Comparison of ENCODE assay signal across 8 cellular contexts in genomic region chr9:129131300-129132145, GRCh38. TPM values are rescaled to one million over a fixed set of nuclear protein-coding genes. Genes with fewer than 3 reads are reported as not detected.
DNase-seq lines count a peak whose midpoint lies in the region; ATAC-seq and TF ChIP-seq lines count a peak whose summit lies in the region.

No MANE protein-coding gene starts in this region.

- intact Hi-C loops in adrenal gland (cut with DNase I), result loop anchor here in 1 of 2 donors (10.0 kb wide), 1 partner anchor 603 kb away; no protein-coding TSS in a partner anchor
- intact Hi-C loops in gastrocnemius medialis (cut with DNase I; ENCODE audit: low total_unique reads), result no loop called here

- TF ChIP-seq POLR2A in adrenal gland (IDR thresholded peaks at IDR 0.05) (no peak), gastrocnemius medialis (IDR thresholded peaks at IDR 0.05) (no peak)

- H3K27ac ChIP-seq in adrenal gland (no peak overlapping the region), right atrium auricular region (no peak overlapping the region), gastrocnemius medialis (no peak overlapping the region)

- TF ChIP-seq CTCF in LNCAP (IDR thresholded peaks at IDR 0.05) (peak; percentile 99), adrenal gland (IDR thresholded peaks at IDR 0.05) (peak; percentile 95 to 99 (median 96)), right atrium auricular region (IDR thresholded peaks at IDR 0.05) (peak; percentile 95 to 98), gastrocnemius medialis (IDR thresholded peaks at IDR 0.05 in 4 of 5, conservative IDR thresholded peaks at IDR 0.05 in 1 of 5) (peak; percentile 95 to 98 (median 96))

- no peaks in the 10 kb centered on the region for H3K27me3 Mint-ChIP-seq in T-helper 2 cell treated with Interferon-gamma antibody and Interleukin-4, amounts not matched to agents 5 μg/mL and 100 μg/mL, for 36 hours (ENCODE audit: low read depth)

- H3K4me1 Mint-ChIP-seq in T-helper 2 cell treated with Interferon-gamma antibody and Interleukin-4, amounts not matched to agents 5 μg/mL and 100 μg/mL, for 36 hours (ENCODE audit: low read depth), result peaks cover 6% of the 10 kb centered on the region

- H3K4me3 Mint-ChIP-seq in T-helper 2 cell treated with Interferon-gamma antibody and Interleukin-4, amounts not matched to agents 5 μg/mL and 100 μg/mL, for 36 hours, result no peak overlapping the region

- H3K4me1 ChIP-seq in adrenal gland (replicated peaks in 1 of 2) (peaks cover 0 to 7% of the 10 kb centered on the region in 2 donors), right atrium auricular region (peaks cover 0 to 15% of the 10 kb centered on the region in 2 donors), gastrocnemius medialis (peaks cover 0 to 8% of the 10 kb centered on the region in 2 donors)

- in situ Hi-C loops in gastrocnemius medialis (cut with MboI; ENCODE audit: low sequenced_read_pairs in 4 of 4), result loop anchor here (5.0 to 25.0 kb wide), 6 partner anchors 356 to 663 kb away; no protein-coding TSS in a partner anchor

- peak; percentile 43 for DNase-seq in NCI-H748 (lab: John Stamatoyannopoulos, UW; ENCODE audit: unreplicated experiment)
- no peak for DNase-seq in NCI-H748 treated with DMSO at 0.1 percent for 48 hours (lab: John Stamatoyannopoulos, UW)
- peak; percentile 73 for DNase-seq in T-helper 2 cell treated with Interferon-gamma antibody and Interleukin-4, amounts not matched to agents 5 μg/mL and 100 μg/mL, for 36 hours (ENCODE audit: low spot score)
- peak; percentile 73 to 93 (median 84) for DNase-seq in adrenal gland
- DNase-seq in right atrium auricular region (ENCODE audit: low spot score), result peak; percentile 82
- peak; percentile 45 to 65 for DNase-seq in gastrocnemius medialis
- DNase-seq in NCI-H446 treated with DMSO at 0.1 percent for 48 hours (lab: John Stamatoyannopoulos, UW), result no peak

- H3K27me3 ChIP-seq in adrenal gland (no peaks in the 10 kb centered on the region), right atrium auricular region (no peaks in the 10 kb centered on the region), gastrocnemius medialis (no peaks in the 10 kb centered on the region)

- WGBS in adrenal gland, 4 donors, result 36 to 41% (median 38%) methylated on average over 10 to 13 of the region's 13 CpGs

- peak; percentile 68 to 83 for ATAC-seq in gastrocnemius medialis

- H3K4me3 ChIP-seq in adrenal gland, result no peak overlapping the region
- H3K4me3 ChIP-seq in right atrium auricular region, result no peak overlapping the region
- no peak overlapping the region for H3K4me3 ChIP-seq in gastrocnemius medialis

- H3K36me3 ChIP-seq in adrenal gland (replicated peaks in 1 of 2) (peaks cover 0 to 39% of the 10 kb centered on the region in 2 donors), right atrium auricular region (peaks cover 35% of the 10 kb centered on the region), gastrocnemius medialis (peaks cover 0 to 41% of the 10 kb centered on the region in 2 donors)

- no peaks in the 10 kb centered on the region for H3K9me3 ChIP-seq in adrenal gland (replicated peaks in 1 of 3)
- H3K9me3 ChIP-seq in right atrium auricular region, result no peaks in the 10 kb centered on the region
- no peaks in the 10 kb centered on the region for H3K9me3 ChIP-seq in gastrocnemius medialis

- no peak overlapping the region for H3K27ac Mint-ChIP-seq in T-helper 2 cell treated with Interferon-gamma antibody and Interleukin-4, amounts not matched to agents 5 μg/mL and 100 μg/mL, for 36 hours

- no peaks in the 10 kb centered on the region for H3K9me3 Mint-ChIP-seq in T-helper 2 cell treated with Interferon-gamma antibody and Interleukin-4, amounts not matched to agents 5 μg/mL and 100 μg/mL, for 36 hours

- peaks cover 37% of the 10 kb centered on the region for H3K36me3 Mint-ChIP-seq in T-helper 2 cell treated with Interferon-gamma antibody and Interleukin-4, amounts not matched to agents 5 μg/mL and 100 μg/mL, for 36 hours (ENCODE audit: low read depth)

RNA-seq across cellular contexts. Expression of gene PTPA, which starts 20.3 kb away (rescaled TPM):
- 100 to 1,000 TPM in 7 of 8 donors, 10 to 100 TPM in 1; 71.3 to 248 (median 142) TPM for total RNA-seq in adrenal gland
- 100 to 1,000 TPM in 2 of 3 donors, 10 to 100 TPM in 1; 96.4 to 159 (median 103) TPM for polyA plus RNA-seq in adrenal gland
- 10 to 100 TPM; 81.3 to 89.9 TPM for total RNA-seq in right atrium auricular region
- total RNA-seq in gastrocnemius medialis, result 10 to 100 TPM; 37.6 to 71.6 (median 53.5) TPM

RNA-seq across cellular contexts. Expression of gene CRAT, which starts 20.9 kb away (rescaled TPM):
- total RNA-seq in adrenal gland (100 to 1,000 TPM in 4 of 8 donors, 10 to 100 TPM in 4; 73.8 to 144 (median 103) TPM), right atrium auricular region (10 to 100 TPM; 73.0 to 75.0 TPM), gastrocnemius medialis (100 to 1,000 TPM; 137 to 167 (median 144) TPM)
- 10 to 100 TPM; 31.1 to 52.0 (median 31.8) TPM for polyA plus RNA-seq in adrenal gland

RNA-seq across cellular contexts. Expression of gene IER5L, which starts 46.5 kb away (rescaled TPM):
- total RNA-seq in adrenal gland (10 to 100 TPM; 10.9 to 47.6 (median 18.6) TPM), right atrium auricular region (10 to 100 TPM in 1 of 2 donors, 1 to 10 TPM in 1; 5.5 to 11.6 TPM), gastrocnemius medialis (1 to 10 TPM in 3 of 4 donors, under 1 TPM in 1; 0.92 to 3.4 (median 2.9) TPM)
- 100 to 1,000 TPM in 1 of 3 donors, 10 to 100 TPM in 1, under 1 TPM in 1; 0.46 to 168 (median 64.5) TPM for polyA plus RNA-seq in adrenal gland

RNA-seq across cellular contexts. Expression of gene DOLPP1, which starts 50.6 kb away (rescaled TPM):
- 10 to 100 TPM in 7 of 8 donors, 1 to 10 TPM in 1; 9.5 to 31.8 (median 19.2) TPM for total RNA-seq in adrenal gland
- 10 to 100 TPM in 1 of 3 donors, 1 to 10 TPM in 2; 4.4 to 29.9 (median 7.3) TPM for polyA plus RNA-seq in adrenal gland
- total RNA-seq in right atrium auricular region, result 1 to 10 TPM; 4.8 to 5.4 TPM
- total RNA-seq in gastrocnemius medialis, result 1 to 10 TPM; 1.6 to 4.7 (median 2.8) TPM

Comparison
In these comparisons a context has a peak if more than half of its experiments do, and no peak if none do; other contexts are left out.
1. DNase-seq: peak in NCI-H748 (single experiment), T-helper 2 cell treated with Interferon-gamma antibody and Interleukin-4, amounts not matched to agents 5 μg/mL and 100 μg/mL, for 36 hours (single experiment), adrenal gland (7 of 7), right atrium auricular region (single experiment) and gastrocnemius medialis (2 of 2); none in NCI-H748 treated with DMSO at 0.1 percent for 48 hours (single experiment) and NCI-H446 treated with DMSO at 0.1 percent for 48 hours (single experiment).
2. Peak in every context shown above with its lines, with median percentiles within 50 percentile points of each other: CTCF ChIP-seq.